8 cellular contexts compared by ENCODE assay signal in genomic region chr19:9796113-9796773, GRCh38. TPM values are rescaled to one million over a fixed set of nuclear protein-coding genes. Genes with fewer than 3 reads are reported as not detected.
DNase-seq lines count a peak whose midpoint lies in the region; ATAC-seq and TF ChIP-seq lines count a peak whose summit lies in the region.

No MANE protein-coding gene starts in this region.

- H3K27me3 ChIP-seq in effector memory CD4-positive, alpha-beta T cell (replicated peaks; ENCODE audit: control insufficient read depth, insufficient read depth, low read length, poor library complexity, severe bottlenecking) = no peaks in the 10 kb centered on the region

- H3K36me3 ChIP-seq in effector memory CD4-positive, alpha-beta T cell (ENCODE audit: control insufficient read depth, insufficient read depth, low read length) = no peaks in the 10 kb centered on the region

- no peaks in the 10 kb centered on the region for H3K27me3 Mint-ChIP-seq in activated CD8-positive, alpha-beta T cell treated with anti-CD3 and anti-CD28 coated beads, Interleukin-2, amount 10 ng/mL, durations not matched to agents 7 days and 5 days (ENCODE audit: low read depth)

- peak overlapping the region; percentile 52 for H3K27ac ChIP-seq in effector memory CD4-positive, alpha-beta T cell (ENCODE audit: insufficient read depth, low read length, poor library complexity, severe bottlenecking)

- peak; percentile 47 for ATAC-seq in activated CD8-positive, alpha-beta T cell treated with anti-CD3 and anti-CD28 coated beads, Interleukin-2, amount 10 ng/mL, durations not matched to agents 7 days and 5 days
- ATAC-seq in HG03045 (IDR thresholded peaks at IDR 0.05; ENCODE audit: unreplicated experiment) = no peak

- CTCF ChIA-PET in activated CD8-positive, alpha-beta T cell treated with anti-CD3 and anti-CD28 coated beads, Interleukin-2, amount 10 ng/mL, durations not matched to agents 7 days and 5 days (lab: Charles Lee) = interaction anchor here (0.6 to 1.5 kb wide), 12 partner anchors 10 to 589 kb away, joined by 3 to 15 read pairs (median 5); partner anchors contain the start of gene ZNF846

- H3K4me3 Mint-ChIP-seq in activated CD8-positive, alpha-beta T cell treated with anti-CD3 and anti-CD28 coated beads, Interleukin-2, amount 10 ng/mL, durations not matched to agents 7 days and 5 days = no peak overlapping the region

- peak overlapping the region; percentile 66 for H3K27ac Mint-ChIP-seq in activated CD8-positive, alpha-beta T cell treated with anti-CD3 and anti-CD28 coated beads, Interleukin-2, amount 10 ng/mL, durations not matched to agents 7 days and 5 days

- no peak overlapping the region for H3K4me3 ChIP-seq in effector memory CD4-positive, alpha-beta T cell (ENCODE audit: insufficient read depth, low read depth, low read length, poor library complexity, severe bottlenecking)

- peaks cover 32% of the 10 kb centered on the region for H3K4me1 Mint-ChIP-seq in activated CD8-positive, alpha-beta T cell treated with anti-CD3 and anti-CD28 coated beads, Interleukin-2, amount 10 ng/mL, durations not matched to agents 7 days and 5 days (ENCODE audit: low read depth)

- DNase-seq in HuH-7 (ENCODE audit: low spot score) (peak; percentile 59), NOMO-1 (lab: John Stamatoyannopoulos, UW; ENCODE audit: unreplicated experiment in 2 of 2) (peak; percentile 59 to 91), medulla oblongata (ENCODE audit: extremely low spot score) (peak; percentile 96)
- peak; percentile 93 for DNase-seq in activated CD8-positive, alpha-beta T cell treated with anti-CD3 and anti-CD28 coated beads, Interleukin-2, amount 10 ng/mL, durations not matched to agents 7 days and 5 days
- peak; percentile 67 to 78 (median 78) for DNase-seq in effector memory CD4-positive, alpha-beta T cell
- DNase-seq in stimulated activated CD8-positive, alpha-beta memory T cell treated with anti-CD3 and anti-CD28 coated beads, Interleukin-15, amount 100 ng/mL, for 1 hour (ENCODE audit: low read depth) = peak; percentile 70

- TF ChIP-seq CTCF in GM12873 (IDR thresholded peaks at IDR 0.05; ENCODE audit: insufficient read depth, low read depth, low read length, missing control alignments) = peak; percentile 92

- POLR2A ChIA-PET in activated CD8-positive, alpha-beta T cell treated with anti-CD3 and anti-CD28 coated beads, Interleukin-2, amount 10 ng/mL, durations not matched to agents 7 days and 5 days (lab: Charles Lee) = no interaction called here

- peaks cover 4% of the 10 kb centered on the region for H3K36me3 Mint-ChIP-seq in activated CD8-positive, alpha-beta T cell treated with anti-CD3 and anti-CD28 coated beads, Interleukin-2, amount 10 ng/mL, durations not matched to agents 7 days and 5 days (ENCODE audit: low read depth)

- H3K9me3 Mint-ChIP-seq in activated CD8-positive, alpha-beta T cell treated with anti-CD3 and anti-CD28 coated beads, Interleukin-2, amount 10 ng/mL, durations not matched to agents 7 days and 5 days (ENCODE audit: insufficient read depth) = no peaks in the 10 kb centered on the region

- peaks cover 10% of the 10 kb centered on the region for H3K4me1 ChIP-seq in effector memory CD4-positive, alpha-beta T cell (ENCODE audit: control insufficient read depth, insufficient read depth, low read length, poor library complexity, severe bottlenecking)

- H3K9me3 ChIP-seq in effector memory CD4-positive, alpha-beta T cell (ENCODE audit: control insufficient read depth, low read length) = no peaks in the 10 kb centered on the region

RNA-seq across cellular contexts. Expression of gene FBXL12, which starts 22.6 kb away (rescaled TPM):
- 10 to 100 TPM; 26.4 to 29.0 TPM for total RNA-seq in activated CD8-positive, alpha-beta T cell treated with anti-CD3 and anti-CD28 coated beads, Interleukin-2, amount 10 ng/mL, durations not matched to agents 7 days and 5 days

RNA-seq across cellular contexts. Expression of gene ZNF846, which starts 27.7 kb away (rescaled TPM):
- total RNA-seq in activated CD8-positive, alpha-beta T cell treated with anti-CD3 and anti-CD28 coated beads, Interleukin-2, amount 10 ng/mL, durations not matched to agents 7 days and 5 days = 10 to 100 TPM in 1 of 2 experiments, 1 to 10 TPM in 1; 9.4 to 12.5 TPM

RNA-seq across cellular contexts. Expression of gene UBL5, which starts 31.5 kb away (rescaled TPM):
- total RNA-seq in activated CD8-positive, alpha-beta T cell treated with anti-CD3 and anti-CD28 coated beads, Interleukin-2, amount 10 ng/mL, durations not matched to agents 7 days and 5 days = 100 to 1,000 TPM; 383 to 395 TPM

RNA-seq across cellular contexts. Expression of gene PIN1, which starts 38.9 kb away (rescaled TPM):
- 100 to 1,000 TPM; 114 to 117 TPM for total RNA-seq in activated CD8-positive, alpha-beta T cell treated with anti-CD3 and anti-CD28 coated beads, Interleukin-2, amount 10 ng/mL, durations not matched to agents 7 days and 5 days
